21 cellular contexts compared by ENCODE assay signal in genomic region chr5:107474361-107474723, GRCh38.
DNase-seq lines count a peak whose midpoint lies in the region; FAIRE-seq and TF ChIP-seq lines count a peak whose summit lies in the region.
"Had no signal": no experiment of that assay in that cellular context is flagged by ENCODE, and none has a peak within 500 bp of the region (broad histone marks: within the 10 kb centered on the region; RNA-seq: fewer than 3 reads in every experiment).

No MANE protein-coding gene starts in this region.

- no TSS peak for BruUV-seq in PC-9 (replicated peaks; lab: Mats Ljungman, UMichigan)

- H3K27ac ChIP-seq in PC-9 (peak overlapping the region; percentile 90), hepatocyte (peak overlapping the region; percentile 29), suprapubic skin (peak overlapping the region; percentile 45)
- H3K27ac ChIP-seq: ascending aorta, SK-N-MC, uterus had no signal

- H3K27me3 ChIP-seq in PC-9 (ENCODE audit: insufficient read depth, low read depth) (no peaks in the 10 kb centered on the region), hepatocyte (no peaks in the 10 kb centered on the region), suprapubic skin (no peaks in the 10 kb centered on the region)
- H3K27me3 ChIP-seq: ascending aorta, pancreas, Peyer's patch, uterus had no signal

- H3K9me3 ChIP-seq in PC-9 (ENCODE audit: insufficient read depth, low read depth) (no peaks in the 10 kb centered on the region), hepatocyte (ENCODE audit: low read depth) (no peaks in the 10 kb centered on the region), suprapubic skin (no peaks in the 10 kb centered on the region)
- H3K9me3 ChIP-seq: ascending aorta, pancreas, Peyer's patch, uterus had no signal

- H3K4me1 ChIP-seq in PC-9 (replicated peaks; ENCODE audit: insufficient read depth): peaks cover 95% of the 10 kb centered on the region
- H3K4me1 ChIP-seq in hepatocyte (ENCODE audit: insufficient read depth): peaks cover 23% of the 10 kb centered on the region
- peaks cover 78% of the 10 kb centered on the region for H3K4me1 ChIP-seq in suprapubic skin
- H3K4me1 ChIP-seq: uterus had no signal

- no peak for TF ChIP-seq CTCF in PC-9 (conservative IDR thresholded peaks at IDR 0.05)
- TF ChIP-seq CTCF in hepatocyte (IDR thresholded peaks at IDR 0.05; ENCODE audit: poor library complexity): no peak
- no peak for TF ChIP-seq CTCF in suprapubic skin (IDR thresholded peaks at IDR 0.05)
- no peak for TF ChIP-seq CTCF in D721Med (IDR thresholded peaks at IDR 0.05; ENCODE audit: insufficient read depth, missing control alignments)

- H4K20me1 ChIP-seq in PC-9 (ENCODE audit: insufficient read depth) (no peaks in the 10 kb centered on the region), hepatocyte (ENCODE audit: insufficient read depth, poor library complexity, severe bottlenecking) (no peaks in the 10 kb centered on the region)

- intact Hi-C loops in PC-9 (cut with micrococcal nuclease; ENCODE audit: unreplicated experiment): no loop called here

- no peak for FAIRE-seq in D721Med (lab: Jason Lieb, UNC)
- FAIRE-seq: H1, HepG2 had no signal

- TF ChIP-seq POLR2A in suprapubic skin (IDR thresholded peaks at IDR 0.05): no peak

- H3K79me2 ChIP-seq in PC-9 (ENCODE audit: low read depth): peaks cover 84% of the 10 kb centered on the region
- H3K79me2 ChIP-seq in hepatocyte: peaks cover 20% of the 10 kb centered on the region

- 97% methylated on average over 3 of the region's 3 CpGs for WGBS in hepatocyte (ENCODE audit: low lambda C conversion rate, missing lambda C conversion rate)
- WGBS in suprapubic skin: 82% methylated on average over 3 of the region's 3 CpGs

- CTCF ChIA-PET in PC-9 (lab: Charles Lee): no interaction called here

- H3K9me2 ChIP-seq in PC-9 (ENCODE audit: insufficient read depth) (no peaks in the 10 kb centered on the region), hepatocyte (replicated peaks; ENCODE audit: insufficient read depth) (no peaks in the 10 kb centered on the region)

- H3F3A ChIP-seq in PC-9 (ENCODE audit: insufficient read depth, low read depth): peaks cover 79% of the 10 kb centered on the region

- no peak overlapping the region for H3K4me3 ChIP-seq in PC-9
- no peak overlapping the region for H3K4me3 ChIP-seq in hepatocyte
- H3K4me3 ChIP-seq in suprapubic skin: no peak overlapping the region
- H3K4me3 ChIP-seq: ascending aorta, pancreas, Peyer's patch, SK-N-MC, uterus had no signal

- no peaks in the 10 kb centered on the region for H3K36me3 ChIP-seq in PC-9 (ENCODE audit: low read depth)
- H3K36me3 ChIP-seq in hepatocyte (replicated peaks; ENCODE audit: insufficient read depth, low read depth): no peaks in the 10 kb centered on the region
- H3K36me3 ChIP-seq in suprapubic skin: no peaks in the 10 kb centered on the region
- H3K36me3 ChIP-seq: ascending aorta, pancreas, Peyer's patch, uterus had no signal

- peak; percentile 17 for DNase-seq in Daoy (ENCODE audit: low read depth)
- no peak for DNase-seq in PC-9
- DNase-seq in hepatocyte (ENCODE audit: low spot score): no peak
- no peak for DNase-seq in suprapubic skin (ENCODE audit: low spot score in 2 of 2)
- no peak for DNase-seq in EL
- no peak for DNase-seq in D721Med (ENCODE audit: insufficient read length, low spot score)
- DNase-seq in foreskin melanocyte: no peak
- DNase-seq: activated CD4-positive, alpha-beta T cell treated with anti-CD3 and anti-CD28 coated beads, Interleukin-2, amount 10 ng/mL, durations not matched to agents 24 days and 14 days; effector CD4-positive, alpha-beta T cell; NCI-H1105; NCI-H2029 treated with DMSO at 0.1 percent for 48 hours; NCI-H345; pancreas; Peyer's patch; right cardiac atrium; stimulated activated CD8-positive, alpha-beta memory T cell treated with anti-CD3 and anti-CD28 coated beads, Interleukin-4, amount 100 ng/mL, for 48 hours; uterus had no signal

- no peak for TF ChIP-seq EP300 in suprapubic skin (IDR thresholded peaks at IDR 0.05)

- H3K4me2 ChIP-seq in PC-9 (peak overlapping the region; percentile 47; the same call in 1 of the 2 replicates), hepatocyte (no peak overlapping the region)

- POLR2A ChIA-PET in PC-9 (lab: Charles Lee; ENCODE audit: unreplicated experiment): no interaction called here

- no peak overlapping the region for H2AFZ ChIP-seq in PC-9
- no peak overlapping the region for H2AFZ ChIP-seq in hepatocyte

Comparison
In these comparisons a context has a peak if more than half of its experiments do, and no peak if none do; other contexts are left out.
1. H3K27ac ChIP-seq: peak in every context shown above with its lines; median percentile 90 in PC-9; 45 in suprapubic skin; 29 in hepatocyte.